ENCODE assay signal across 8 cellular contexts in the genomic region with DNA sequence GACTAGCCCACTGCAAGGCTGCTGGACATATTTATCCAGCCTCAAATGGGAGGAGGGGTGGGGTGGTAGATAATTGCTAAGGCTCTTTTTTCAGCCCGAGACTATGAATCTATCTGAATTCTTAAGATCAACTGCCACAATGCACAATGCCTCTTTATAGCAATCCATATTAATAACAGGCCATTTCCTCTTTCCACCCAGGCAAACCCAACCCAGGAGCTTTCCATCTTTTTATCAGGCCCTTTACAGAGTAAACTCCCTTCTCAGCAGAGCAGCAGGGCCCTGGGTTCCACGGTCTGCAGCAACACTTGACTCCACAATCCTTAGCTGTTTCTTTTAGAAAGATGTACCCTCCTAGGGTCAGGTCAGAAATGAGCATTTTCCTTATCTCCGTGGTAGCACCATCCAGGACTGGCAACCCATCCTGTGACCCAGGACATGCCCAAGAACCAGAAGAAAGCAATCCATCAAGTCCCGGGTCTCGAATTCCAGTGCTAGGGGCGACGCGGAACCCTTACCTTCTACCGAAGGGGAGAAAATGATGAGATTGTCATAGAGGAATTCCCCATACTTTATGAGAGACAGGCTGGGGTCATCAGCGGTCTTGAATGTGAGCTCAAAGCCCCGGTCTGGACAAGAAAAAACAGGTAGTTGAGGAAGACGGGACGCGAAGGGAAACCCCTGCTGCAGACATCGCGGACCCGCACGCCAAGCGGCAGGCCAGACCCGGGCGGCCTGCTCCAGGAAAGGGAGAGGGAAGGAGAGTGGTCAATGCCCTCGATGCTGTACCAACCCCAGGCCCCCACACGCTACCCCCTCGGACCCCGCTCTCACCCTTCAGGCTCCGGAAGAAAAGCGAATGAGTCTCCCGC. TPM values are rescaled to one million over a fixed set of nuclear protein-coding genes. Genes with fewer than 3 reads are reported as not detected.
DNase-seq lines count a peak whose midpoint lies in the region; ATAC-seq and TF ChIP-seq lines count a peak whose summit lies in the region.

No MANE protein-coding gene starts in this region.

- ATAC-seq in HG02885 (IDR thresholded peaks at IDR 0.05; ENCODE audit: poor library complexity, unreplicated experiment) (peak; percentile 4), GM19463 (IDR thresholded peaks at IDR 0.05; ENCODE audit: unreplicated experiment) (no peak), GM18873 (IDR thresholded peaks at IDR 0.05; ENCODE audit: low FRiP score, unreplicated experiment) (no peak)

- CTCF ChIA-PET in Calu3 (lab: Charles Lee) = interaction anchor here (0.6 kb wide), 1 partner anchor 1296 kb away, joined by 3 read pairs; no protein-coding TSS in a partner anchor
- CTCF ChIA-PET in activated CD4-positive, alpha-beta memory T cell treated with anti-CD3 and anti-CD28 coated beads, Interleukin-2, amount 10 ng/mL, durations not matched to agents 7 days and 5 days (lab: Charles Lee) = interaction anchor here (0.6 to 3.7 kb wide), 9 partner anchors 15 to 448 kb away, joined by 3 to 25 read pairs (median 4); a partner anchor contains a TSS

- H3K4me3 ChIP-seq in skin epidermis = peak overlapping the region; percentile 58 to 99 (median 91)

- no peaks in the 10 kb centered on the region for H3K9me3 Mint-ChIP-seq in Calu3 (ENCODE audit: low read depth, unreplicated experiment)
- H3K9me3 Mint-ChIP-seq in activated CD4-positive, alpha-beta memory T cell treated with anti-CD3 and anti-CD28 coated beads, Interleukin-2, amount 10 ng/mL, durations not matched to agents 7 days and 5 days = no peaks in the 10 kb centered on the region

- peaks cover 22% of the 10 kb centered on the region for H3K4me1 Mint-ChIP-seq in Calu3 (ENCODE audit: low read depth, unreplicated experiment)
- H3K4me1 Mint-ChIP-seq in activated CD4-positive, alpha-beta memory T cell treated with anti-CD3 and anti-CD28 coated beads, Interleukin-2, amount 10 ng/mL, durations not matched to agents 7 days and 5 days = peaks cover 51% of the 10 kb centered on the region

- H3K27me3 Mint-ChIP-seq in Calu3 (ENCODE audit: unreplicated experiment) = no peaks in the 10 kb centered on the region
- no peaks in the 10 kb centered on the region for H3K27me3 Mint-ChIP-seq in activated CD4-positive, alpha-beta memory T cell treated with anti-CD3 and anti-CD28 coated beads, Interleukin-2, amount 10 ng/mL, durations not matched to agents 7 days and 5 days

- H3K27ac ChIP-seq in skin epidermis = peak overlapping the region; percentile 10 to 91 (median 80)

- DNase-seq in Calu3 = no peak
- no peak for DNase-seq in activated CD4-positive, alpha-beta memory T cell treated with anti-CD3 and anti-CD28 coated beads, Interleukin-2, amount 10 ng/mL, durations not matched to agents 7 days and 5 days
- peak; percentile 24 for DNase-seq in germinal center (ENCODE audit: low spot score)
- no peak for DNase-seq in COLO668 (lab: John Stamatoyannopoulos, UW; ENCODE audit: unreplicated experiment)

- peaks cover 50% of the 10 kb centered on the region for H3K36me3 Mint-ChIP-seq in Calu3 (ENCODE audit: insufficient read depth, unreplicated experiment)
- peaks cover 43% of the 10 kb centered on the region for H3K36me3 Mint-ChIP-seq in activated CD4-positive, alpha-beta memory T cell treated with anti-CD3 and anti-CD28 coated beads, Interleukin-2, amount 10 ng/mL, durations not matched to agents 7 days and 5 days (ENCODE audit: low read depth)

- TSS peak; percentile 71 for BruUV-seq in Calu3 (replicated peaks; lab: Mats Ljungman, UMichigan)

- POLR2A ChIA-PET in activated CD4-positive, alpha-beta memory T cell treated with anti-CD3 and anti-CD28 coated beads, Interleukin-2, amount 10 ng/mL, durations not matched to agents 7 days and 5 days (lab: Charles Lee) = interaction anchor here (0.9 to 2.9 kb wide), 13 partner anchors 8 to 1379 kb away, joined by 3 to 20 read pairs (median 4); a partner anchor contains a TSS

- intact Hi-C loops in Calu3 (cut with micrococcal nuclease; ENCODE audit: unreplicated experiment) = no loop called here

- H3K27ac Mint-ChIP-seq in Calu3 (ENCODE audit: unreplicated experiment) = peak overlapping the region; percentile 66
- H3K27ac Mint-ChIP-seq in activated CD4-positive, alpha-beta memory T cell treated with anti-CD3 and anti-CD28 coated beads, Interleukin-2, amount 10 ng/mL, durations not matched to agents 7 days and 5 days = peak overlapping the region; percentile 97

- H3K4me3 Mint-ChIP-seq in Calu3 (ENCODE audit: low read depth, unreplicated experiment) = peak overlapping the region; percentile 89
- H3K4me3 Mint-ChIP-seq in activated CD4-positive, alpha-beta memory T cell treated with anti-CD3 and anti-CD28 coated beads, Interleukin-2, amount 10 ng/mL, durations not matched to agents 7 days and 5 days = peak overlapping the region; percentile 99

- no peak for TF ChIP-seq CTCF in Calu3 (IDR thresholded peaks at IDR 0.05; ENCODE audit: unreplicated experiment)

RNA-seq across cellular contexts. Expression of a gene that starts 0.6 kb away (rescaled TPM):
- 266 and 278 TPM in 2 replicates for total RNA-seq in Calu3 (2022)
- total RNA-seq in activated CD4-positive, alpha-beta memory T cell treated with anti-CD3 and anti-CD28 coated beads, Interleukin-2, amount 10 ng/mL, durations not matched to agents 7 days and 5 days = 100 to 1,000 TPM; 171 to 182 TPM

RNA-seq across cellular contexts. Expression of a gene that starts 27.3 kb away (rescaled TPM):
- 11.2 and 11.9 TPM in 2 replicates for total RNA-seq in Calu3 (2022)
- 1 to 10 TPM; 6.6 TPM for total RNA-seq in activated CD4-positive, alpha-beta memory T cell treated with anti-CD3 and anti-CD28 coated beads, Interleukin-2, amount 10 ng/mL, durations not matched to agents 7 days and 5 days

RNA-seq across cellular contexts. Expression of a gene that starts 57.2 kb away (rescaled TPM):
- not detected in 2 replicates for total RNA-seq in Calu3 (2022)
- total RNA-seq in activated CD4-positive, alpha-beta memory T cell treated with anti-CD3 and anti-CD28 coated beads, Interleukin-2, amount 10 ng/mL, durations not matched to agents 7 days and 5 days = not detected
